8 cellular contexts compared by ENCODE assay signal in the genomic region with DNA sequence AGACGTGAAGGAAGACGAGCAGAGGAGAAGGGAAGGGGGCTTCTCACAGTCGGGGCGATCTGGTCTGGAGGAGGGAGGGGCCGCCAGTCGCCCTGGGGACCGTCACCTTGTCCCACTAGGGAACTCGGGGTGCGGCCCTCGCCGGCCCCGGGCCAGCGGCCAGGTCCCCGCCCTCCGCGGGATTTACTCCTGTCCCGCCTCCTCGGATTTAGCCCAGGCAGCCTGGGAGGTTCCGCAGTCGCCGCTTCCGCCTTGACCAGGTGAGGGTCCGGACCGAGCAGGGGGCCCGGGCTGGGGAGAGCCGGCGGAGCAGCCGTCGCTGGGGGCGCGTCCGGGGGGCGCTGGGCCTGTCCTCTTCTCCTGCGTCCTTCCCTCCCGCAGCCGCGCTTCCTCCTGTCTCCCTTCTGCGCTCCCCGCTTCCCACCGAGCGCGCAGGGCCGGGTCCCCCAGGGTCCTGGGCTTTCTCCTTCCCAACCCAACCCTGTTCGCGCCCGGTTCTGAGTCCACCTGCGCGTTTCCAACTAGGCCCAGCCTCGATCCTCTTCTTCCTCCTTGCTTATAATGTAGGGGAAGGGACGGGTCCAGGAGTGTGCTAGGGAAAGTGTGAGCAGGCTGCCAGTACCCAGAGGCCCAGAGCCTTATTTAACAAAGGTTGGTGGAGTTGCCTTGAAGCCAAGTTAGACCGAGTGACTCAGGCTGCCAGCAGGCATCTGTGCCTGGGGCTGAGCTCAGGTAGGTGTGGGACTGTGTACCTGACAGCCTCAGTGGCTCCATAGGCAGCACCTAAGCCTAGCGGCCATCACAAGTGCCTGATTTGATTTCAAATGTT. TPM values are rescaled to one million over a fixed set of nuclear protein-coding genes. Genes with fewer than 3 reads are reported as not detected.
A peak's percentile ranks its signal among the peaks of the same experiment; 100 is the strongest.
DNase-seq lines count a peak whose midpoint lies in the region; ATAC-seq and TF ChIP-seq lines count a peak whose summit lies in the region.

A gene (plus strand): TSS at position 235 of the 829 bp plus-strand sequence. CDS start 1,838 bp downstream, outside the sequence.

- H3K27ac Mint-ChIP-seq in CD4-positive, alpha-beta T cell: no peak within 1 kb of the TSS

- H3K4me3 ChIP-seq in parathyroid adenoma (ENCODE audit: low read depth, low read length): peak within 1 kb of the TSS; percentile 63

- no peaks in the 10 kb centered on the region for H3K9me3 Mint-ChIP-seq in CD4-positive, alpha-beta T cell

- peak within 1 kb of the TSS; percentile 97 for H2AFZ ChIP-seq in parathyroid adenoma

- peaks cover 21% of the 10 kb centered on the region for H3K27me3 ChIP-seq in CD4-positive, alpha-beta T cell (ENCODE audit: control insufficient read depth, insufficient read depth, low read length)
- no peaks in the 10 kb centered on the region for H3K27me3 ChIP-seq in parathyroid adenoma (ENCODE audit: control insufficient read depth, insufficient read depth, low read length)

- no peak for DNase-seq in CD4-positive, alpha-beta T cell
- DNase-seq in RPMI8226: peak; percentile 35
- DNase-seq in Right ventricle myocardium superior: peak; percentile 69
- DNase-seq in NCI-H1436 treated with DMSO at 0.1 percent for 48 hours (lab: John Stamatoyannopoulos, UW): no peak
- no peak for DNase-seq in HEK293T (ENCODE audit: extremely low spot score)

- peak within 1 kb of the TSS; percentile 56 for H3K4me3 Mint-ChIP-seq in CD4-positive, alpha-beta T cell

- H3K4me1 Mint-ChIP-seq in CD4-positive, alpha-beta T cell (ENCODE audit: low read depth): peaks cover 10% of the 10 kb centered on the region

- TF ChIP-seq CTCF in CD4-positive, alpha-beta T cell (IDR thresholded peaks at IDR 0.05): no peak
- TF ChIP-seq CTCF in parathyroid adenoma (IDR thresholded peaks at IDR 0.05): no peak

- H3K27me3 Mint-ChIP-seq in CD4-positive, alpha-beta T cell: peaks cover 55% of the 10 kb centered on the region

- H3K4me2 ChIP-seq in parathyroid adenoma (ENCODE audit: low read length): peak within 1 kb of the TSS; percentile 91

- peaks cover 6% of the 10 kb centered on the region for H3K79me2 ChIP-seq in parathyroid adenoma

- CTCF ChIA-PET in CD4-positive, alpha-beta T cell (lab: Charles Lee): interaction anchor here (0.8 kb wide), 1 partner anchor 25 kb away, joined by 4 read pairs; no protein-coding TSS in a partner anchor
- CTCF ChIA-PET in HEK293T (lab: Yijun Ruan, JAX): no interaction called here

- H3K36me3 Mint-ChIP-seq in CD4-positive, alpha-beta T cell (ENCODE audit: low read depth): peaks cover 8% of the 10 kb centered on the region

- POLR2A ChIA-PET in CD4-positive, alpha-beta T cell (lab: Charles Lee): no interaction called here
- POLR2A ChIA-PET in HEK293T (lab: Yijun Ruan, JAX): interaction anchor here (1.1 kb wide), 1 partner anchor 10 kb away, joined by 3 read pairs; no protein-coding TSS in a partner anchor

- no peaks in the 10 kb centered on the region for H3K9me3 ChIP-seq in CD4-positive, alpha-beta T cell (ENCODE audit: control insufficient read depth, low read length)
- H3K9me3 ChIP-seq in parathyroid adenoma (ENCODE audit: control insufficient read depth, low read length): no peaks in the 10 kb centered on the region

- intact Hi-C loops in CD4-positive, alpha-beta T cell (cut with DNase I, micrococcal nuclease): loop anchor here in 1 of 2 experiments (10.0 kb wide), 1 partner anchor 54 kb away; a partner anchor contains a TSS
- intact Hi-C loops in Right ventricle myocardium superior (cut with DNase I): no loop called here

- ATAC-seq in CD4-positive, alpha-beta T cell (ENCODE audit: poor library complexity): no peak
- ATAC-seq in Right ventricle myocardium superior (ENCODE audit: poor library complexity): peak; percentile 83
- ATAC-seq in HG02981 (IDR thresholded peaks at IDR 0.05; ENCODE audit: unreplicated experiment): no peak
- no peak for ATAC-seq in HG02588 (IDR thresholded peaks at IDR 0.05; ENCODE audit: unreplicated experiment)

- no peaks in the 10 kb centered on the region for H3K36me3 ChIP-seq in parathyroid adenoma (ENCODE audit: control insufficient read depth, insufficient read depth, low read length)

- H3K27ac ChIP-seq in CD4-positive, alpha-beta T cell (ENCODE audit: low read depth, low read length): no peak within 1 kb of the TSS
- H3K27ac ChIP-seq in parathyroid adenoma: peak within 1 kb of the TSS; percentile 88

- H3K9ac ChIP-seq in parathyroid adenoma: no peak within 1 kb of the TSS

- H3K4me1 ChIP-seq in parathyroid adenoma: peaks cover 17% of the 10 kb centered on the region

TF ChIP-seq in HEK293T, 16 proteins besides CTCF, POLR2A, EP300 and RAD21:
- TF ChIP-seq SUZ12 (IDR thresholded peaks at IDR 0.05) (no peak), BHLHE40 (IDR thresholded peaks at IDR 0.05; ENCODE audit: borderline replicate concordance) (no peak), NFRKB (IDR thresholded peaks at IDR 0.05) (no peak), ZNF384 (IDR thresholded peaks at IDR 0.05) (no peak), LEF1 (IDR thresholded peaks at IDR 0.05; ENCODE audit: borderline replicate concordance) (no peak), FOXA1 (IDR thresholded peaks at IDR 0.05) (no peak), CTBP1 (IDR thresholded peaks at IDR 0.05; ENCODE audit: borderline replicate concordance) (no peak), SP1 (IDR thresholded peaks at IDR 0.05) (no peak), TARDBP (IDR thresholded peaks at IDR 0.05) (no peak), FOXK2 (IDR thresholded peaks at IDR 0.05) (no peak), ELF4 (IDR thresholded peaks at IDR 0.05) (no peak), L3MBTL2 (conservative IDR thresholded peaks at IDR 0.05) (no peak), ARNT (IDR thresholded peaks at IDR 0.05) (no peak), FOXM1 (IDR thresholded peaks at IDR 0.05; ENCODE audit: borderline replicate concordance) (no peak), HDGF (IDR thresholded peaks at IDR 0.05; ENCODE audit: borderline replicate concordance) (no peak)
- TF ChIP-seq, protein P1, sequence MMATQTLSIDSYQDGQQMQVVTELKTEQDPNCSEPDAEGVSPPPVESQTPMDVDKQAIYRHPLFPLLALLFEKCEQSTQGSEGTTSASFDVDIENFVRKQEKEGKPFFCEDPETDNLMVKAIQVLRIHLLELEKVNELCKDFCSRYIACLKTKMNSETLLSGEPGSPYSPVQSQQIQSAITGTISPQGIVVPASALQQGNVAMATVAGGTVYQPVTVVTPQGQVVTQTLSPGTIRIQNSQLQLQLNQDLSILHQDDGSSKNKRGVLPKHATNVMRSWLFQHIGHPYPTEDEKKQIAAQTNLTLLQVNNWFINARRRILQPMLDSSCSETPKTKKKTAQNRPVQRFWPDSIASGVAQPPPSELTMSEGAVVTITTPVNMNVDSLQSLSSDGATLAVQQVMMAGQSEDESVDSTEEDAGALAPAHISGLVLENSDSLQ (IDR thresholded peaks at IDR 0.05): no peak

RNA-seq across cellular contexts. Expression of the gene that starts here (rescaled TPM):
- total RNA-seq in CD4-positive, alpha-beta T cell: 10 to 100 TPM; 11.0 to 12.4 TPM
- 2.1 TPM for total RNA-seq in Right ventricle myocardium superior

Comparison
In these comparisons a context has a peak if more than half of its experiments do, and no peak if none do; other contexts are left out.
1. DNase-seq: peak in RPMI8226 (single experiment) and Right ventricle myocardium superior (single experiment); none in CD4-positive, alpha-beta T cell (0 of 10), NCI-H1436 treated with DMSO at 0.1 percent for 48 hours (single experiment) and HEK293T (single experiment).